In genomic region chr4:114600066-114600552, GRCh38 we compare ENCODE assay signal across 10 cellular contexts. TPM values are rescaled to one million over a fixed set of nuclear protein-coding genes. Genes with fewer than 3 reads are reported as not detected.
A peak's percentile ranks its signal among the peaks of the same experiment; 100 is the strongest.
DNase-seq lines count a peak whose midpoint lies in the region; ATAC-seq and TF ChIP-seq lines count a peak whose summit lies in the region.
"Had no signal": no experiment of that assay in that cellular context is flagged by ENCODE, and none has a peak within 500 bp of the region (broad histone marks: within the 10 kb centered on the region; RNA-seq: fewer than 3 reads in every experiment).

No MANE protein-coding gene starts in this region.

- intact Hi-C loops in left cardiac atrium (cut with DNase I) (no loop called here), upper lobe of right lung (cut with DNase I) (no loop called here)

- H2BK15ac ChIP-seq in mesenchymal stem cell (ENCODE audit: low read depth, poor library complexity, severe bottlenecking): no peak overlapping the region

- ATAC-seq in left cardiac atrium (no peak), upper lobe of right lung (no peak), SK-N-SH treated with all-trans-retinoic acid at 6 μM for 48 hours (no peak), GM18870 (IDR thresholded peaks at IDR 0.05; ENCODE audit: unreplicated experiment) (no peak)

- peaks cover 3% of the 10 kb centered on the region for H3K79me1 ChIP-seq in mesenchymal stem cell (replicated peaks; ENCODE audit: low read length, poor library complexity, severe bottlenecking)

- peak overlapping the region; percentile 44 for H3K4me3 ChIP-seq in cardiac muscle cell
- H3K4me3 ChIP-seq in astrocyte of the cerebellum (ENCODE audit: low read depth, low read length): peak overlapping the region; percentile 58
- H3K4me3 ChIP-seq in mesenchymal stem cell (ENCODE audit: insufficient read depth in 1 of 2, low read depth in 1 of 2, low read length in 2 of 2): peak overlapping the region in 1 of 2 experiments; percentile 74
- H3K4me3 ChIP-seq in upper lobe of right lung: peak overlapping the region; percentile 49

- no peak overlapping the region for H2BK5ac ChIP-seq in mesenchymal stem cell (ENCODE audit: low read depth, low read length, poor library complexity, severe bottlenecking)

- H3K14ac ChIP-seq in mesenchymal stem cell (ENCODE audit: low read length in 2 of 2): no peak overlapping the region

- H2AK5ac ChIP-seq in mesenchymal stem cell (ENCODE audit: low read length, severe bottlenecking): no peak overlapping the region

- no peak overlapping the region for H3K23ac ChIP-seq in mesenchymal stem cell (ENCODE audit: low read length in 2 of 2)

- no peak overlapping the region for H2AFZ ChIP-seq in mesenchymal stem cell (ENCODE audit: low read depth, low read length)

- no peak overlapping the region for H4K8ac ChIP-seq in mesenchymal stem cell (ENCODE audit: low read length)

- TF ChIP-seq CTCF in cardiac muscle cell (IDR thresholded peaks at IDR 0.05; ENCODE audit: low read depth, low read length): no peak
- no peak for TF ChIP-seq CTCF in astrocyte of the cerebellum (IDR thresholded peaks at IDR 0.05; ENCODE audit: low read depth, low read length, missing control alignments)
- TF ChIP-seq CTCF in upper lobe of right lung (IDR thresholded peaks at IDR 0.05): no peak

- H3K4me1 ChIP-seq in cardiac muscle cell (ENCODE audit: low read depth) (no peaks in the 10 kb centered on the region), mesenchymal stem cell (ENCODE audit: control insufficient read depth, insufficient read depth, low read depth, low read length) (peaks cover 8% of the 10 kb centered on the region), upper lobe of right lung (peaks cover 8% of the 10 kb centered on the region)

- no peak overlapping the region for H2BK12ac ChIP-seq in mesenchymal stem cell (ENCODE audit: low read length in 2 of 2)

- H3K18ac ChIP-seq in mesenchymal stem cell (ENCODE audit: low read depth in 1 of 2, low read length in 2 of 2): no peak overlapping the region

- no peak overlapping the region for H3K4ac ChIP-seq in mesenchymal stem cell (ENCODE audit: low read depth in 1 of 2, low read length in 2 of 2)

- WGBS in mesenchymal stem cell: 4% methylated on average over 5 of the region's 11 CpGs

- H3K27me3 ChIP-seq in cardiac muscle cell (peaks cover 62% of the 10 kb centered on the region), mesenchymal stem cell (ENCODE audit: control insufficient read depth in 1 of 2, insufficient read depth in 1 of 2, low read length in 2 of 2) (peaks cover 0 to 55% of the 10 kb centered on the region in 2 experiments), upper lobe of right lung (peaks cover 26% of the 10 kb centered on the region)

- H3K9ac ChIP-seq in mesenchymal stem cell (ENCODE audit: low read length): no peak overlapping the region
- H3K9ac ChIP-seq: SK-N-SH had no signal

- H4K91ac ChIP-seq in mesenchymal stem cell (ENCODE audit: low read length): no peak overlapping the region

- H3K36me3 ChIP-seq in cardiac muscle cell (no peaks in the 10 kb centered on the region), mesenchymal stem cell (ENCODE audit: control insufficient read depth in 1 of 2, insufficient read depth in 2 of 2, low read depth in 1 of 2, low read length in 2 of 2) (no peaks in the 10 kb centered on the region), upper lobe of right lung (no peaks in the 10 kb centered on the region)

- no peak overlapping the region for H2BK120ac ChIP-seq in mesenchymal stem cell (ENCODE audit: low read depth, low read length)

- DNase-seq in cardiac muscle cell (ENCODE audit: low read depth in 1 of 2, low spot score in 1 of 2) (peak in 1 of 2 donors; percentile 15), left cardiac atrium (no peak), astrocyte of the cerebellum (ENCODE audit: low read depth) (no peak), mesenchymal stem cell (no peak), upper lobe of right lung (no peak), cerebellar nuclear complex (lab: John Stamatoyannopoulos, UW) (no peak)
- DNase-seq: stimulated activated CD4-positive, alpha-beta T cell treated with anti-CD3 and anti-CD28 coated beads, Interleukin-4, amount 100 ng/mL, for 1 hour had no signal

- H3K4me2 ChIP-seq in mesenchymal stem cell (ENCODE audit: low read length, poor library complexity, severe bottlenecking): peak overlapping the region; percentile 74

- H3K27ac ChIP-seq in cardiac muscle cell (no peak overlapping the region), mesenchymal stem cell (ENCODE audit: low read length, poor library complexity, severe bottlenecking) (no peak overlapping the region), upper lobe of right lung (no peak overlapping the region)

- in situ Hi-C loops in astrocyte of the cerebellum (cut with HindIII; ENCODE audit: low sequenced_read_pairs): no loop called here

- H3K9me3 ChIP-seq in cardiac muscle cell (ENCODE audit: low read depth): no peaks in the 10 kb centered on the region
- no peaks in the 10 kb centered on the region for H3K9me3 ChIP-seq in mesenchymal stem cell (ENCODE audit: control insufficient read depth, low read length)
- no peaks in the 10 kb centered on the region for H3K9me3 ChIP-seq in upper lobe of right lung
- H3K9me3 ChIP-seq: SK-N-SH had no signal

TF ChIP-seq in SK-N-SH treated with all-trans-retinoic acid at 6 μM for 48 hours, 23 proteins besides CTCF, POLR2A, EP300 and RAD21:
- TF ChIP-seq ZNF8 (CRISPR knock-in tag; IDR thresholded peaks at IDR 0.05): no peak

RNA-seq across cellular contexts. Expression of gene UGT8, which starts 1.5 kb away (rescaled TPM):
- total RNA-seq in cardiac muscle cell (0.18 and 0.36 TPM in 2 replicates), left cardiac atrium (under 1 TPM; 0.08 to 0.18 TPM), upper lobe of right lung (2.8 TPM)
- polyA plus RNA-seq in cardiac muscle cell: 0.43 and 0.74 TPM in 2 replicates
- polyA plus RNA-seq in mesenchymal stem cell (2013, experiment 1 of 2): 0.01 TPM
- not detected for polyA plus RNA-seq in mesenchymal stem cell (2013, experiment 2 of 2)
- polyA plus RNA-seq: SK-N-SH had no signal
